9 cellular contexts compared by ENCODE assay signal in genomic region chr2:79511320-79511951, GRCh38. TPM values are rescaled to one million over a fixed set of nuclear protein-coding genes. Genes with fewer than 3 reads are reported as not detected.
DNase-seq lines count a peak whose midpoint lies in the region; ATAC-seq and TF ChIP-seq lines count a peak whose summit lies in the region.
"Had no signal": no experiment of that assay in that cellular context is flagged by ENCODE, and none has a peak within 500 bp of the region (broad histone marks: within the 10 kb centered on the region; RNA-seq: fewer than 3 reads in every experiment).

No MANE protein-coding gene starts in this region.

- WGBS in adrenal gland, 4 donors: 17 to 32% (median 26%) methylated on average over 16 of the region's 16 CpGs
- 26% methylated on average over 16 of the region's 16 CpGs for WGBS in upper lobe of left lung, 2 donors

- H3K36me3 ChIP-seq in adrenal gland (replicated peaks in 1 of 2): no peaks in the 10 kb centered on the region
- no peaks in the 10 kb centered on the region for H3K36me3 ChIP-seq in upper lobe of left lung

- H3K27me3 ChIP-seq in adrenal gland (no peaks in the 10 kb centered on the region), upper lobe of left lung (peaks cover 0 to 9% (median 3%) of the 10 kb centered on the region in 4 donors)

- DNase-seq in stimulated activated naive CD8-positive, alpha-beta T cell treated with anti-CD3 and anti-CD28 coated beads, Interleukin-15, Interleukin-2, amounts not matched to agents 100 U/mL and 50 U/mL, for 24 hours: peak; percentile 3
- DNase-seq in stimulated activated naive CD8-positive, alpha-beta T cell treated with anti-CD3 and anti-CD28 coated beads, Interleukin-15, amount 100 ng/mL, for 72 hours: no peak
- DNase-seq in adrenal gland: peak; percentile 35 to 62 (median 46)
- DNase-seq in inferior parietal cortex (ENCODE audit: extremely low spot score): peak; percentile 58
- DNase-seq in NCI-H526 (lab: John Stamatoyannopoulos, UW): no peak
- no peak for DNase-seq in upper lobe of left lung
- no peak for DNase-seq in stimulated activated CD4-positive, alpha-beta T cell treated with anti-CD3 and anti-CD28 coated beads, Interleukin-1b, Interleukin-23, amount 100 ng/mL, for 48 hours
- DNase-seq: CD4-positive, alpha-beta T cell had no signal

- no peak for TF ChIP-seq POLR2A in adrenal gland (IDR thresholded peaks at IDR 0.05)
- TF ChIP-seq POLR2A in upper lobe of left lung (IDR thresholded peaks at IDR 0.05): no peak

- no peak overlapping the region for H3K4me3 ChIP-seq in adrenal gland
- no peak overlapping the region for H3K4me3 ChIP-seq in upper lobe of left lung

- H3K4me1 ChIP-seq in adrenal gland (replicated peaks in 1 of 2): no peaks in the 10 kb centered on the region
- H3K4me1 ChIP-seq in upper lobe of left lung: peaks cover 0 to 9% (median 4%) of the 10 kb centered on the region in 4 donors

- TF ChIP-seq CTCF in adrenal gland (IDR thresholded peaks at IDR 0.05) (no peak), upper lobe of left lung (IDR thresholded peaks at IDR 0.05) (no peak)

- H3K27ac Mint-ChIP-seq in stimulated activated naive CD8-positive, alpha-beta T cell treated with anti-CD3 and anti-CD28 coated beads, Interleukin-15, amount 100 ng/mL, for 72 hours: no peak overlapping the region
- H3K27ac Mint-ChIP-seq: CD4-positive, alpha-beta T cell had no signal

- TF ChIP-seq EP300 in upper lobe of left lung (IDR thresholded peaks at IDR 0.05): no peak

- H3K9me3 ChIP-seq in adrenal gland (replicated peaks in 1 of 3) (no peaks in the 10 kb centered on the region), upper lobe of left lung (no peaks in the 10 kb centered on the region)

- peaks cover 5% of the 10 kb centered on the region for H3K4me1 Mint-ChIP-seq in stimulated activated naive CD8-positive, alpha-beta T cell treated with anti-CD3 and anti-CD28 coated beads, Interleukin-15, amount 100 ng/mL, for 72 hours

- H3K9me3 Mint-ChIP-seq in stimulated activated naive CD8-positive, alpha-beta T cell treated with anti-CD3 and anti-CD28 coated beads, Interleukin-15, amount 100 ng/mL, for 72 hours: peaks cover 0 to 12% of the 10 kb centered on the region in 2 donors

- peaks cover 31% of the 10 kb centered on the region for H3K27me3 Mint-ChIP-seq in stimulated activated naive CD8-positive, alpha-beta T cell treated with anti-CD3 and anti-CD28 coated beads, Interleukin-15, amount 100 ng/mL, for 72 hours

- no peak for ATAC-seq in stimulated activated naive CD8-positive, alpha-beta T cell treated with anti-CD3 and anti-CD28 coated beads, Interleukin-15, Interleukin-2, amounts not matched to agents 100 U/mL and 50 U/mL, for 24 hours
- no peak for ATAC-seq in stimulated activated naive CD8-positive, alpha-beta T cell treated with anti-CD3 and anti-CD28 coated beads, Interleukin-15, amount 100 ng/mL, for 72 hours
- no peak for ATAC-seq in upper lobe of left lung (ENCODE audit: low FRiP score in 2 of 2)
- ATAC-seq in HG03135 (IDR thresholded peaks at IDR 0.05; ENCODE audit: unreplicated experiment): no peak

- no peak overlapping the region for H3K4me3 Mint-ChIP-seq in stimulated activated naive CD8-positive, alpha-beta T cell treated with anti-CD3 and anti-CD28 coated beads, Interleukin-15, amount 100 ng/mL, for 72 hours
- H3K4me3 Mint-ChIP-seq: CD4-positive, alpha-beta T cell had no signal

- no peak overlapping the region for H3K27ac ChIP-seq in adrenal gland
- H3K27ac ChIP-seq in upper lobe of left lung: no peak overlapping the region

- intact Hi-C loops in adrenal gland (cut with DNase I): no loop called here

RNA-seq across cellular contexts. Expression of gene CTNNA2, which starts 1.4 kb away (rescaled TPM):
- total RNA-seq in adrenal gland (1 to 10 TPM in 3 of 8 donors, under 1 TPM in 4, not detected in 1; 0.12 to 4.9 (median 0.84) TPM), upper lobe of left lung (not detected)
- polyA plus RNA-seq in adrenal gland: 1 to 10 TPM; 1.1 to 5.0 (median 1.4) TPM
- total RNA-seq: CD4-positive, alpha-beta T cell had no signal

Comparison
In these comparisons a context has a peak if more than half of its experiments do, and no peak if none do; other contexts are left out.
1. DNase-seq: peak in stimulated activated naive CD8-positive, alpha-beta T cell treated with anti-CD3 and anti-CD28 coated beads, Interleukin-15, Interleukin-2, amounts not matched to agents 100 U/mL and 50 U/mL, for 24 hours (single experiment), adrenal gland (7 of 7) and inferior parietal cortex (single experiment); none in stimulated activated naive CD8-positive, alpha-beta T cell treated with anti-CD3 and anti-CD28 coated beads, Interleukin-15, amount 100 ng/mL, for 72 hours (0 of 2), NCI-H526 (0 of 2), upper lobe of left lung (0 of 2) and stimulated activated CD4-positive, alpha-beta T cell treated with anti-CD3 and anti-CD28 coated beads, Interleukin-1b, Interleukin-23, amount 100 ng/mL, for 48 hours (single experiment).